15 cellular contexts compared by ENCODE assay signal in the genomic region with DNA sequence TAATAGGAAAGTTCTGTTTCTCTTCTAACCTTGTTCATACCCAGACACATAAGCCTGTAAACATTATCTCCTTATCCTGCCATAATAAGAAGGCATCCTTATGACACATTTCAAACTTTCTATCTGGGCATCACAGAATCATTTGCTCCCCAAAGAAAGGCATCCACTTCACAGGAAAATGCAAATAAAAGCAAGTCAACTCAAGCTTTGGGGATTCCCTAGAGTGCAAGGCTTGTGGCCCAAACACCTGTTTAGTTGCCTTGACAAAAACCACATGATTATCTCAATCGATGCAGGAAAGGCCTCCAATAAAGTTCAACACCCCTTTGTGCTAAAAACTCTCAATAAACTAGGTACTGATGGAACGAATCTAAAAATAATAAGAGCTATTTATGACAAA.
A peak's percentile ranks its signal among the peaks of the same experiment; 100 is the strongest.
DNase-seq lines count a peak whose midpoint lies in the region; ATAC-seq and TF ChIP-seq lines count a peak whose summit lies in the region.
"Had no signal": no experiment of that assay in that cellular context is flagged by ENCODE, and none has a peak within 500 bp of the region (broad histone marks: within the 10 kb centered on the region; RNA-seq: fewer than 3 reads in every experiment).

No MANE protein-coding gene starts in this region.

- no peaks in the 10 kb centered on the region for H4K20me1 ChIP-seq in DND-41 (ENCODE audit: insufficient read depth, low read length)

- no peak overlapping the region for H3K9ac ChIP-seq in DND-41 (ENCODE audit: low read depth, low read length)

- H3K36me3 ChIP-seq in DND-41 (ENCODE audit: insufficient read depth, low read length), result no peaks in the 10 kb centered on the region
- H3K36me3 ChIP-seq: upper lobe of right lung had no signal

- no peaks in the 10 kb centered on the region for H3K9me3 Mint-ChIP-seq in activated CD4-positive, alpha-beta T cell treated with anti-CD3 and anti-CD28 coated beads, Interleukin-2, amount 10 ng/mL, durations not matched to agents 24 days and 14 days

- peak; percentile 40 for DNase-seq in DND-41
- peak; percentile 2 for DNase-seq in GM19240 (ENCODE audit: insufficient read length, low spot score)
- DNase-seq in T-helper 1 cell, result no peak
- no peak for DNase-seq in omental fat pad (ENCODE audit: low spot score)
- DNase-seq in OCI-M1 (lab: John Stamatoyannopoulos, UW), result no peak
- DNase-seq in activated CD4-positive, alpha-beta T cell treated with anti-CD3 and anti-CD28 coated beads, Interleukin-2, amount 10 ng/mL, durations not matched to agents 24 days and 14 days, result no peak
- DNase-seq: activated CD4-positive, alpha-beta T cell treated with anti-CD3 and anti-CD28 coated beads for 36 hours; activated effector memory CD4-positive, alpha-beta T cell treated with anti-CD3 and anti-CD28 coated beads, Interleukin-2, amount 50 U/mL, for 16 hours; Kasumi-1; NCI-H510A treated with DMSO at 0.1 percent for 48 hours; upper lobe of right lung had no signal

- peak; percentile 82 for ATAC-seq in DND-41 (ENCODE audit: insufficient read depth, low read depth)
- peak; percentile 93 for ATAC-seq in HG02588 (IDR thresholded peaks at IDR 0.05; ENCODE audit: unreplicated experiment)
- peak; percentile 95 for ATAC-seq in HG03196 (IDR thresholded peaks at IDR 0.05; ENCODE audit: unreplicated experiment)
- no peak for ATAC-seq in omental fat pad (ENCODE audit: low FRiP score)
- ATAC-seq: A549; activated CD4-positive, alpha-beta T cell treated with anti-CD3 and anti-CD28 coated beads for 36 hours; sciatic nerve; upper lobe of right lung had no signal

- H3K27ac Mint-ChIP-seq in activated CD4-positive, alpha-beta T cell treated with anti-CD3 and anti-CD28 coated beads, Interleukin-2, amount 10 ng/mL, durations not matched to agents 24 days and 14 days, result no peak overlapping the region
- H3K27ac Mint-ChIP-seq: activated CD4-positive, alpha-beta T cell treated with anti-CD3 and anti-CD28 coated beads for 36 hours had no signal

- H2AFZ ChIP-seq in DND-41 (ENCODE audit: low read depth, low read length), result no peak overlapping the region

- H3K4me1 ChIP-seq in DND-41 (ENCODE audit: insufficient read depth, low read length), result peaks cover 22% of the 10 kb centered on the region
- H3K4me1 ChIP-seq: upper lobe of right lung had no signal

- no peaks in the 10 kb centered on the region for H3K36me3 Mint-ChIP-seq in activated CD4-positive, alpha-beta T cell treated with anti-CD3 and anti-CD28 coated beads, Interleukin-2, amount 10 ng/mL, durations not matched to agents 24 days and 14 days (ENCODE audit: low read depth)

- H3K4me2 ChIP-seq in DND-41 (ENCODE audit: insufficient read depth, low read length), result peak overlapping the region; percentile 27; the same call in 1 of the 2 replicates
- H3K4me2 ChIP-seq: A549 had no signal

- no peaks in the 10 kb centered on the region for H3K9me3 ChIP-seq in DND-41 (ENCODE audit: insufficient read depth, low read length, severe bottlenecking)
- H3K9me3 ChIP-seq: A549, upper lobe of right lung had no signal

- H3K27me3 ChIP-seq in DND-41 (ENCODE audit: insufficient read depth, low read length, poor library complexity), result no peaks in the 10 kb centered on the region
- H3K27me3 ChIP-seq: upper lobe of right lung had no signal

- H3K4me3 ChIP-seq in DND-41 (ENCODE audit: low read depth in 1 of 2, low read length in 2 of 2), result no peak overlapping the region
- H3K4me3 ChIP-seq: A549, upper lobe of right lung had no signal

- H3K79me2 ChIP-seq in DND-41 (ENCODE audit: insufficient read depth, low read length), result no peaks in the 10 kb centered on the region

- peaks cover 9% of the 10 kb centered on the region for H3K27me3 Mint-ChIP-seq in activated CD4-positive, alpha-beta T cell treated with anti-CD3 and anti-CD28 coated beads, Interleukin-2, amount 10 ng/mL, durations not matched to agents 24 days and 14 days

- no peak overlapping the region for H3K27ac ChIP-seq in DND-41 (ENCODE audit: low read length)
- H3K27ac ChIP-seq: A549, upper lobe of right lung had no signal

- TF ChIP-seq CTCF in DND-41 (IDR thresholded peaks at IDR 0.05; ENCODE audit: borderline replicate concordance, extremely low read depth, low read length, poor library complexity, severe bottlenecking) (no peak), omental fat pad (IDR thresholded peaks at IDR 0.05) (no peak)

- intact Hi-C loops in activated CD4-positive, alpha-beta T cell treated with anti-CD3 and anti-CD28 coated beads, Interleukin-2, amount 10 ng/mL, durations not matched to agents 24 days and 14 days (cut with micrococcal nuclease), result no loop called here

- H3K4me3 Mint-ChIP-seq in activated CD4-positive, alpha-beta T cell treated with anti-CD3 and anti-CD28 coated beads, Interleukin-2, amount 10 ng/mL, durations not matched to agents 24 days and 14 days, result no peak overlapping the region
- H3K4me3 Mint-ChIP-seq: activated CD4-positive, alpha-beta T cell treated with anti-CD3 and anti-CD28 coated beads for 36 hours had no signal

- no peaks in the 10 kb centered on the region for H3K4me1 Mint-ChIP-seq in activated CD4-positive, alpha-beta T cell treated with anti-CD3 and anti-CD28 coated beads, Interleukin-2, amount 10 ng/mL, durations not matched to agents 24 days and 14 days
- H3K4me1 Mint-ChIP-seq: activated CD4-positive, alpha-beta T cell treated with anti-CD3 and anti-CD28 coated beads for 36 hours had no signal

Comparison
In these comparisons a context has a peak if more than half of its experiments do, and no peak if none do; other contexts are left out.
1. DNase-seq: peak in DND-41 (single experiment) and GM19240 (single experiment); none in T-helper 1 cell (0 of 5), omental fat pad (single experiment), OCI-M1 (single experiment) and activated CD4-positive, alpha-beta T cell treated with anti-CD3 and anti-CD28 coated beads, Interleukin-2, amount 10 ng/mL, durations not matched to agents 24 days and 14 days (single experiment).